In the genomic region with DNA sequence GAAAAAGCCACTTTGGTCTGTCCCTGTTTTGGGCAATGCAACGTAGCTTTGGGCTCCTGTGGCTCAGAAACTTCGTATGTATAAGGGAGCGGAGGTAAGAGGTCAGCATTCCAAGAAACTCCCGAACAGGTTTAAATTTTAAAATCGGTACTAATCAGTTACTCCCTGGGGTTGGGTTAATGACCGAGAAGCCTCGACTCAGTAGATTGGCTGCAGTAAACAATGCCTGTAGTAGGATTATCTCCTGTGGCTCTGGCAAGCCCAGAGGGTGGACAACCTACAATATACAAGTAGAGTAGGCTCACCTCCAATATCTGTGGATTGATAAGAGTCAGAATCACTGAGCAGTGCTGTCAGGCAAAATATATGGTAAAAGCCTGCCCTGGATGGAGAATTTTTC, we compare ENCODE assay signal across 11 cellular contexts. TPM values are rescaled to one million over a fixed set of nuclear protein-coding genes. Genes with fewer than 3 reads are reported as not detected.
DNase-seq lines count a peak whose midpoint lies in the region; ATAC-seq and TF ChIP-seq lines count a peak whose summit lies in the region.
"Had no signal": no experiment of that assay in that cellular context is flagged by ENCODE, and none has a peak within 500 bp of the region (broad histone marks: within the 10 kb centered on the region; RNA-seq: fewer than 3 reads in every experiment).

No MANE protein-coding gene starts in this region.

- H3K4me1 ChIP-seq in heart right ventricle (peaks cover 8 to 74% (median 52%) of the 10 kb centered on the region in 9 donors), colonic mucosa (no peaks in the 10 kb centered on the region), uterus (peaks cover 4 to 5% of the 10 kb centered on the region in 2 donors)

- H3K4me1 Mint-ChIP-seq in natural killer cell, result peaks cover 26 to 53% of the 10 kb centered on the region in 2 donors

- H3K27me3 ChIP-seq in heart right ventricle (no peaks in the 10 kb centered on the region), colonic mucosa (no peaks in the 10 kb centered on the region), uterus (no peaks in the 10 kb centered on the region), MG63 (no peaks in the 10 kb centered on the region)

- no peak for TF ChIP-seq CTCF in heart right ventricle (IDR thresholded peaks at IDR 0.05)
- no peak for TF ChIP-seq CTCF in colonic mucosa (IDR thresholded peaks at IDR 0.05)
- no peak for TF ChIP-seq CTCF in natural killer cell (IDR thresholded peaks at IDR 0.05)
- TF ChIP-seq CTCF in uterus (IDR thresholded peaks at IDR 0.05), result no peak

- ATAC-seq in heart right ventricle, result no peak
- ATAC-seq in Right ventricle myocardium inferior, result no peak
- ATAC-seq in natural killer cell, result no peak

- no peak for TF ChIP-seq POLR2A in uterus (IDR thresholded peaks at IDR 0.05)

- H3K9me3 ChIP-seq in heart right ventricle (no peaks in the 10 kb centered on the region), colonic mucosa (no peaks in the 10 kb centered on the region), uterus (no peaks in the 10 kb centered on the region), MG63 (no peaks in the 10 kb centered on the region)

- H3K9ac ChIP-seq in colonic mucosa (ENCODE audit: low read depth in 2 of 2, low read length in 2 of 2), result peak overlapping the region in 1 of 2 donors; percentile 46

- H3K36me3 ChIP-seq in heart right ventricle (peaks cover 0 to 7% (median 0%) of the 10 kb centered on the region in 9 donors), colonic mucosa (no peaks in the 10 kb centered on the region), uterus (no peaks in the 10 kb centered on the region), MG63 (peaks cover 8% of the 10 kb centered on the region)

- no peaks in the 10 kb centered on the region for H3K27me3 Mint-ChIP-seq in natural killer cell (ENCODE audit: low read depth in 2 of 2)

- H3K4me3 ChIP-seq in heart right ventricle (peak overlapping the region in 1 of 10 donors; percentile 94), colonic mucosa (no peak overlapping the region), uterus (no peak overlapping the region), MG63 (no peak overlapping the region)

- no peaks in the 10 kb centered on the region for H3K36me3 Mint-ChIP-seq in natural killer cell

- peak overlapping the region; percentile 95 to 98 for H3K27ac Mint-ChIP-seq in natural killer cell

- intact Hi-C loops in heart right ventricle (cut with DNase I) (loop anchor here in 8 of 10 donors (2.0 to 10.0 kb wide), 5 partner anchors 17 to 86 kb away; no protein-coding TSS in a partner anchor), Right ventricle myocardium inferior (cut with DNase I) (loop anchor here (5.0 kb wide), 2 partner anchors 44 to 64 kb away; no protein-coding TSS in a partner anchor), colonic mucosa (cut with DNase I) (loop anchor here (10.0 kb wide), 1 partner anchor 83 kb away; no protein-coding TSS in a partner anchor), natural killer cell (cut with micrococcal nuclease) (loop anchor here (5.0 kb wide), 1 partner anchor 71 kb away; no protein-coding TSS in a partner anchor), uterus (cut with DNase I; ENCODE audit: low total_unique reads) (no loop called here)

- WGBS in heart right ventricle, 2 donors, result 56 to 61% methylated on average over 7 of the region's 7 CpGs

- peak overlapping the region; percentile 90 for H3K4me3 Mint-ChIP-seq in natural killer cell

- H3K27ac ChIP-seq in heart right ventricle (peak overlapping the region; percentile 93 to 100 (median 98)), colonic mucosa (peak overlapping the region; percentile 97), uterus (peak overlapping the region; percentile 98 to 100)

- H3K9me3 Mint-ChIP-seq in natural killer cell, result no peaks in the 10 kb centered on the region

- DNase-seq in heart right ventricle (no peak), Right ventricle myocardium inferior (ENCODE audit: missing footprints) (no peak), colonic mucosa (no peak), natural killer cell (no peak), uterus (no peak), MG63 (no peak), AG08395 (ENCODE audit: low spot score) (no peak), GM03348 (ENCODE audit: low spot score) (no peak)
- DNase-seq: activated effector memory CD4-positive, alpha-beta T cell treated with anti-CD3 and anti-CD28 coated beads, Interleukin-2, amount 50 U/mL, for 16 hours; H7; NCI-H2171 treated with DMSO at 0.1 percent for 48 hours had no signal

RNA-seq across cellular contexts. Expression of a gene that starts 1.6 kb away (rescaled TPM):
- total RNA-seq in heart right ventricle, result 10 to 100 TPM; 17.5 to 35.4 (median 20.9) TPM
- 10 to 100 TPM in 1 of 2 donors, 1 to 10 TPM in 1; 9.2 to 10.5 TPM for polyA plus RNA-seq in heart right ventricle
- 22.1 TPM for total RNA-seq in Right ventricle myocardium inferior
- 10 to 100 TPM; 54.8 to 91.4 TPM for total RNA-seq in colonic mucosa
- total RNA-seq in natural killer cell, result 100 to 1,000 TPM; 151 to 165 (median 161) TPM
- total RNA-seq in uterus, result 100 to 1,000 TPM in 1 of 4 donors, 10 to 100 TPM in 3; 20.2 to 103 (median 51.0) TPM
- 22.7 and 42.2 TPM in 2 replicates for total RNA-seq in MG63 (2014; rRNA removed; shearing (Covaris generic); ENCODE audit: low replicate concordance)
